7 cellular contexts compared by ENCODE assay signal in genomic region chr17:39231587-39232551, GRCh38. TPM values are rescaled to one million over a fixed set of nuclear protein-coding genes. Genes with fewer than 3 reads are reported as not detected.
DNase-seq lines count a peak whose midpoint lies in the region; ATAC-seq, FAIRE-seq and TF ChIP-seq lines count a peak whose summit lies in the region.

No MANE protein-coding gene starts in this region.

- no peak overlapping the region for H3K4me3 Mint-ChIP-seq in osteocyte (ENCODE audit: unreplicated experiment)

- no peaks in the 10 kb centered on the region for H3K36me3 Mint-ChIP-seq in osteocyte (ENCODE audit: unreplicated experiment)

- peaks cover 10% of the 10 kb centered on the region for H3K27me3 Mint-ChIP-seq in osteocyte (ENCODE audit: unreplicated experiment)

- H3K9me3 Mint-ChIP-seq in osteocyte (ENCODE audit: unreplicated experiment) = no peaks in the 10 kb centered on the region

- peak overlapping the region; percentile 41 for H3K27ac Mint-ChIP-seq in osteocyte (ENCODE audit: unreplicated experiment)

- H3K4me1 Mint-ChIP-seq in osteocyte (ENCODE audit: unreplicated experiment) = peaks cover 25% of the 10 kb centered on the region

- no peak for ATAC-seq in HG03280 (IDR thresholded peaks at IDR 0.05; ENCODE audit: unreplicated experiment)

- TF ChIP-seq CTCF in fibroblast of mammary gland (conservative IDR thresholded peaks at IDR 0.05; ENCODE audit: control insufficient read depth, insufficient read depth, low read depth, low read length) = peak; percentile 53
- TF ChIP-seq CTCF in osteocyte (IDR thresholded peaks at IDR 0.05) = peak; percentile 71

- H3K4me3 ChIP-seq in fibroblast of mammary gland (ENCODE audit: control insufficient read depth, low read depth, low read length) = no peak overlapping the region

- FAIRE-seq in GM18507 (lab: Jason Lieb, UNC) = no peak

- DNase-seq in GM18507 (ENCODE audit: extremely low spot score, insufficient read length, low read depth) (peak; percentile 68), NCI-H526 treated with DMSO at 0.1 percent for 48 hours (lab: John Stamatoyannopoulos, UW) (peak; percentile 43), fibroblast of mammary gland (ENCODE audit: low read depth) (peak; percentile 38), osteocyte (ENCODE audit: extremely low spot score, unreplicated experiment) (no peak), SW 1271 (lab: John Stamatoyannopoulos, UW) (no peak)
- peak; percentile 69 for DNase-seq in activated T-cell treated with anti-CD3 and anti-CD28 coated beads, Interleukin-2, amount 50 U/mL, for 1 hour

RNA-seq across cellular contexts. Expression of gene STAC2, which starts 6.1 kb away (rescaled TPM):
- 0.62 and 0.81 TPM in 2 replicates for total RNA-seq in osteocyte

RNA-seq across cellular contexts. Expression of gene RPL19, which starts 31.8 kb away (rescaled TPM):
- 1,528 and 1,579 TPM in 2 replicates for total RNA-seq in osteocyte

RNA-seq across cellular contexts. Expression of gene CACNB1, which starts 34.4 kb away (rescaled TPM):
- total RNA-seq in osteocyte = 15.4 and 17.9 TPM in 2 replicates

Comparison
In these comparisons a context has a peak if more than half of its experiments do, and no peak if none do; other contexts are left out.
1. DNase-seq: peak in GM18507 (single experiment), NCI-H526 treated with DMSO at 0.1 percent for 48 hours (single experiment), activated T-cell treated with anti-CD3 and anti-CD28 coated beads, Interleukin-2, amount 50 U/mL, for 1 hour (single experiment) and fibroblast of mammary gland (single experiment); none in osteocyte (single experiment) and SW 1271 (0 of 2).